ENCODE assay signal across 8 cellular contexts in genomic region chr10:96586419-96587254, GRCh38. TPM values are rescaled to one million over a fixed set of nuclear protein-coding genes. Genes with fewer than 3 reads are reported as not detected.
A peak's percentile ranks its signal among the peaks of the same experiment; 100 is the strongest.
DNase-seq lines count a peak whose midpoint lies in the region; ATAC-seq and TF ChIP-seq lines count a peak whose summit lies in the region.

Gene TM9SF3, minus strand, starts transcription at chr10:96587012. Its CDS starts 177 bp downstream, at chr10:96586835.

- DNase-seq in EL (peak; percentile 93), LHCN-M2 (ENCODE audit: low read depth) (peak; percentile 87), glutamatergic neuron (peak; percentile 93), osteocyte (ENCODE audit: extremely low spot score, unreplicated experiment) (peak; percentile 96), thoracic aorta (ENCODE audit: low spot score) (peak; percentile 72)

- H3K4me1 Mint-ChIP-seq in activated naive CD4-positive, alpha-beta T cell treated with anti-CD3 and anti-CD28 coated beads, Interleukin-2, amount 50 U/mL, for 24 hours = peaks cover 43% of the 10 kb centered on the region
- peaks cover under 1% of the 10 kb centered on the region for H3K4me1 Mint-ChIP-seq in glutamatergic neuron (ENCODE audit: low read depth, unreplicated experiment)
- H3K4me1 Mint-ChIP-seq in osteocyte (ENCODE audit: unreplicated experiment) = peaks cover 32% of the 10 kb centered on the region

- no peaks in the 10 kb centered on the region for H3K9me3 ChIP-seq in thoracic aorta

- peak within 1 kb of the TSS; percentile 97 for H3K4me3 ChIP-seq in thoracic aorta

- H3K4me1 ChIP-seq in thoracic aorta (ENCODE audit: control insufficient read depth in 1 of 2, low read depth in 2 of 2) = peaks cover 30 to 53% of the 10 kb centered on the region in 2 donors

- no peaks in the 10 kb centered on the region for H3K36me3 Mint-ChIP-seq in activated naive CD4-positive, alpha-beta T cell treated with anti-CD3 and anti-CD28 coated beads, Interleukin-2, amount 50 U/mL, for 24 hours
- H3K36me3 Mint-ChIP-seq in glutamatergic neuron (ENCODE audit: unreplicated experiment) (no peaks in the 10 kb centered on the region), osteocyte (ENCODE audit: unreplicated experiment) (no peaks in the 10 kb centered on the region)

- no peaks in the 10 kb centered on the region for H3K36me3 ChIP-seq in thoracic aorta

- peak within 1 kb of the TSS; percentile 95 for H3K27ac Mint-ChIP-seq in activated naive CD4-positive, alpha-beta T cell treated with anti-CD3 and anti-CD28 coated beads, Interleukin-2, amount 50 U/mL, for 24 hours
- H3K27ac Mint-ChIP-seq in glutamatergic neuron (ENCODE audit: unreplicated experiment) (peak within 1 kb of the TSS; percentile 95), osteocyte (ENCODE audit: unreplicated experiment) (peak within 1 kb of the TSS; percentile 88)

- no peaks in the 10 kb centered on the region for H3K27me3 ChIP-seq in thoracic aorta (replicated peaks; ENCODE audit: insufficient read depth)

- no peaks in the 10 kb centered on the region for H3K27me3 Mint-ChIP-seq in activated naive CD4-positive, alpha-beta T cell treated with anti-CD3 and anti-CD28 coated beads, Interleukin-2, amount 50 U/mL, for 24 hours
- H3K27me3 Mint-ChIP-seq in glutamatergic neuron (ENCODE audit: unreplicated experiment) (peaks cover 2% of the 10 kb centered on the region), osteocyte (ENCODE audit: unreplicated experiment) (no peaks in the 10 kb centered on the region)

- TF ChIP-seq CTCF in glutamatergic neuron (IDR thresholded peaks at IDR 0.05; ENCODE audit: partially characterized antibody, unreplicated experiment) (no peak), osteocyte (IDR thresholded peaks at IDR 0.05) (no peak), thoracic aorta (IDR thresholded peaks at IDR 0.05) (peak; percentile 14)

- ATAC-seq in GM21825 (IDR thresholded peaks at IDR 0.05; ENCODE audit: unreplicated experiment) (peak; percentile 77), SK-N-SH treated with all-trans-retinoic acid at 6 μM for 48 hours (peak; percentile 84), thoracic aorta (ENCODE audit: insufficient number of reproducible peaks, low FRiP score, low read depth) (peak; percentile 87)

- no peaks in the 10 kb centered on the region for H3K9me3 Mint-ChIP-seq in activated naive CD4-positive, alpha-beta T cell treated with anti-CD3 and anti-CD28 coated beads, Interleukin-2, amount 50 U/mL, for 24 hours
- H3K9me3 Mint-ChIP-seq in glutamatergic neuron (ENCODE audit: unreplicated experiment) (peaks cover 6% of the 10 kb centered on the region), osteocyte (ENCODE audit: unreplicated experiment) (no peaks in the 10 kb centered on the region)

- peak within 1 kb of the TSS; percentile 98 for H3K4me3 Mint-ChIP-seq in activated naive CD4-positive, alpha-beta T cell treated with anti-CD3 and anti-CD28 coated beads, Interleukin-2, amount 50 U/mL, for 24 hours
- H3K4me3 Mint-ChIP-seq in glutamatergic neuron (ENCODE audit: unreplicated experiment) = peak within 1 kb of the TSS; percentile 90
- peak within 1 kb of the TSS; percentile 89 for H3K4me3 Mint-ChIP-seq in osteocyte (ENCODE audit: unreplicated experiment)

- H3K27ac ChIP-seq in thoracic aorta = peak within 1 kb of the TSS; percentile 98 to 99

TF ChIP-seq in SK-N-SH treated with all-trans-retinoic acid at 6 μM for 48 hours, 23 proteins besides CTCF, POLR2A, EP300 and RAD21:
- TF ChIP-seq ZFP3 (CRISPR knock-in tag; IDR thresholded peaks at IDR 0.05) (0 out of 2 replicates have a peak, but pooled peaks have one; percentile 46), ZC3H10 (CRISPR knock-in tag; IDR thresholded peaks at IDR 0.05) (0 out of 2 replicates have a peak, but pooled peaks have one; percentile 10), PPARA (CRISPR knock-in tag; IDR thresholded peaks at IDR 0.05; ENCODE audit: borderline replicate concordance) (no peak), CSDC2 (CRISPR knock-in tag; IDR thresholded peaks at IDR 0.05) (0 out of 2 replicates have a peak, but pooled peaks have one; percentile 22), OSR1 (CRISPR knock-in tag; IDR thresholded peaks at IDR 0.05) (no peak), RARB (CRISPR knock-in tag; IDR thresholded peaks at IDR 0.05) (no peak)

RNA-seq across cellular contexts. Expression of gene TM9SF3, which starts in this region (rescaled TPM):
- 89.2 and 117 TPM in 2 replicates for total RNA-seq in LHCN-M2 (2014; rRNA removed)
- polyA plus RNA-seq in LHCN-M2 (2012) = 42.7 TPM
- total RNA-seq in glutamatergic neuron (ENCODE audit: unreplicated experiment) = 99.1 TPM
- total RNA-seq in osteocyte = 150 and 151 TPM in 2 replicates
- total RNA-seq in thoracic aorta = 100 to 1,000 TPM in 1 of 2 donors, 10 to 100 TPM in 1; 68.9 to 125 TPM

Comparison
In these comparisons a context has a peak if more than half of its experiments do, and no peak if none do; other contexts are left out.
1. Peak in every context shown above with its lines: DNase-seq, ATAC-seq, H3K4me3 ChIP-seq and H3K27ac ChIP-seq.